ENCODE assay signal across 20 cellular contexts in genomic region chr11:47837292-47837691, GRCh38. TPM values are rescaled to one million over a fixed set of nuclear protein-coding genes. Genes with fewer than 3 reads are reported as not detected.
DNase-seq lines count a peak whose midpoint lies in the region; ATAC-seq, FAIRE-seq and TF ChIP-seq lines count a peak whose summit lies in the region.
"Had no signal": no experiment of that assay in that cellular context is flagged by ENCODE, and none has a peak within 500 bp of the region (broad histone marks: within the 10 kb centered on the region; RNA-seq: fewer than 3 reads in every experiment).

No MANE protein-coding gene starts in this region.

- POLR2A ChIA-PET in K562 (lab: Yijun Ruan, JAX) = no interaction called here

- H3K4me1 Mint-ChIP-seq in activated naive CD4-positive, alpha-beta T cell treated with anti-CD3 and anti-CD28 coated beads for 36 hours (ENCODE audit: low read depth) = peaks cover 5% of the 10 kb centered on the region
- H3K4me1 Mint-ChIP-seq: B cell had no signal

- peaks cover 94% of the 10 kb centered on the region for H3K36me3 ChIP-seq in K562 (ENCODE audit: control insufficient read depth, insufficient read depth, low read length)
- H3K36me3 ChIP-seq in left lung = peaks cover 0 to 99% of the 10 kb centered on the region in 2 donors
- peaks cover 98% of the 10 kb centered on the region for H3K36me3 ChIP-seq in upper lobe of right lung

- H3K9me1 ChIP-seq in K562 (ENCODE audit: control insufficient read depth, insufficient read depth, low read length) = no peaks in the 10 kb centered on the region

- no peak for ATAC-seq in activated naive CD4-positive, alpha-beta T cell treated with anti-CD3 and anti-CD28 coated beads, Interleukin-2, amount 50 U/mL, for 72 hours
- ATAC-seq in K562 (no peak), left lung (peak; percentile 71), upper lobe of right lung (peak; percentile 52), GM21381 (IDR thresholded peaks at IDR 0.05; ENCODE audit: unreplicated experiment) (no peak)
- ATAC-seq: CD8-positive, alpha-beta T cell; GM12878; HCT116 had no signal

- peaks cover 21% of the 10 kb centered on the region; the same call in 2 of the 3 replicates for H3K79me2 ChIP-seq in K562 (ENCODE audit: control insufficient read depth, insufficient read depth, low read length)

- peaks cover 16 to 20% of the 10 kb centered on the region in 2 donors for H3K36me3 Mint-ChIP-seq in activated naive CD4-positive, alpha-beta T cell treated with anti-CD3 and anti-CD28 coated beads, Interleukin-2, amount 50 U/mL, for 72 hours
- peaks cover 38% of the 10 kb centered on the region for H3K36me3 Mint-ChIP-seq in activated naive CD4-positive, alpha-beta T cell treated with anti-CD3 and anti-CD28 coated beads for 36 hours (ENCODE audit: low read depth)

- intact Hi-C loops in activated naive CD4-positive, alpha-beta T cell treated with anti-CD3 and anti-CD28 coated beads for 36 hours (cut with micrococcal nuclease) = no loop called here
- intact Hi-C loops in K562 (cut with micrococcal nuclease) (no loop called here), left lung (cut with DNase I) (loop anchor here in 1 of 2 donors (10.0 kb wide), 1 partner anchor 92 kb away; no protein-coding TSS in a partner anchor), upper lobe of right lung (cut with DNase I) (no loop called here)

- H4K20me1 ChIP-seq in K562 (replicated peaks; ENCODE audit: control insufficient read depth, insufficient read depth, low read length) = no peaks in the 10 kb centered on the region

- in situ Hi-C loops in K562 (cut with MboI) = no loop called here

- WGBS in K562 (ENCODE audit: insufficient coverage, low coverage, missing lambda C conversion rate) = 91% methylated on average over 6 of the region's 6 CpGs

- no peak overlapping the region for H2AFZ ChIP-seq in K562 (ENCODE audit: low read depth, low read length)

- no peak for TF ChIP-seq POLR2A in K562 (conservative IDR thresholded peaks at IDR 0.05)

- CTCF ChIA-PET in activated naive CD4-positive, alpha-beta T cell treated with anti-CD3 and anti-CD28 coated beads for 36 hours (lab: Charles Lee) = interaction anchor here (1.6 kb wide), 1 partner anchor 14 kb away, joined by 5 read pairs; no protein-coding TSS in a partner anchor
- CTCF ChIA-PET in K562 (lab: Yijun Ruan, JAX; ENCODE audit: low intra/inter-chr PET ratio) = no interaction called here

- no TSS peak for BruUV-seq in K562 (replicated peaks; lab: Mats Ljungman, UMichigan)

- no peak overlapping the region for H3K4me3 Mint-ChIP-seq in activated naive CD4-positive, alpha-beta T cell treated with anti-CD3 and anti-CD28 coated beads for 36 hours
- H3K4me3 Mint-ChIP-seq: B cell; CD8-positive, alpha-beta T cell; HFFc6 had no signal

- no peak for TF ChIP-seq RAD21 in K562 (CRISPR knock-in tag; conservative IDR thresholded peaks at IDR 0.05 in 1 of 2, IDR thresholded peaks at IDR 0.05 in 1 of 2)

- no peak overlapping the region for H3K27ac ChIP-seq in K562 (ENCODE audit: extremely low read depth, low read depth, low read length)
- H3K27ac ChIP-seq in left lung = no peak overlapping the region
- no peak overlapping the region for H3K27ac ChIP-seq in upper lobe of right lung
- H3K27ac ChIP-seq: 22Rv1; BLaER1 treated with 17β-estradiol and CSF1 and Interleukin-3, amounts not matched to agents 10 nM and 100 nM had no signal

- H3K27me3 ChIP-seq in K562 (ENCODE audit: control insufficient read depth in 2 of 2, insufficient read depth in 2 of 2, low read length in 2 of 2) (no peaks in the 10 kb centered on the region), left lung (no peaks in the 10 kb centered on the region), upper lobe of right lung (no peaks in the 10 kb centered on the region)
- H3K27me3 ChIP-seq: BLaER1 treated with 17β-estradiol and CSF1 and Interleukin-3, amounts not matched to agents 10 nM and 100 nM had no signal

- H3K9me3 ChIP-seq in K562 (replicated peaks; ENCODE audit: control insufficient read depth, insufficient read depth, low read depth, low read length) (no peaks in the 10 kb centered on the region), left lung (no peaks in the 10 kb centered on the region), upper lobe of right lung (no peaks in the 10 kb centered on the region)

- no peak for DNase-seq in activated naive CD4-positive, alpha-beta T cell treated with anti-CD3 and anti-CD28 coated beads, Interleukin-2, amount 50 U/mL, for 72 hours (ENCODE audit: low spot score in 2 of 2)
- DNase-seq in activated naive CD4-positive, alpha-beta T cell treated with anti-CD3 and anti-CD28 coated beads for 36 hours = no peak
- DNase-seq in K562 (ENCODE audit: extremely low read depth in 1 of 4, low spot score in 3 of 4) = no peak
- DNase-seq in left lung = no peak
- no peak for DNase-seq in upper lobe of right lung
- no peak for DNase-seq in NCI-H446 (lab: John Stamatoyannopoulos, UW)
- DNase-seq in SIG-M5 (lab: John Stamatoyannopoulos, UW) = no peak
- DNase-seq: Calu3; CD8-positive, alpha-beta T cell; DMS79 treated with DMSO at 0.1 percent for 48 hours; GOT3; H7; HFFc6 had no signal

- no peak for TF ChIP-seq EP300 in K562 (IDR thresholded peaks at IDR 0.05; ENCODE audit: low read length)

- FAIRE-seq in K562 (lab: Jason Lieb, UNC) = no peak
- FAIRE-seq: GM12878, GM19239 had no signal

- no peak overlapping the region for H3K4me2 ChIP-seq in K562 (ENCODE audit: insufficient read depth, low read length)
- H3K4me2 ChIP-seq: BLaER1 treated with 17β-estradiol and CSF1 and Interleukin-3, amounts not matched to agents 10 nM and 100 nM had no signal

- H3K4me3 ChIP-seq in K562 (no peak overlapping the region), left lung (no peak overlapping the region), upper lobe of right lung (no peak overlapping the region)
- H3K4me3 ChIP-seq: BLaER1 treated with 17β-estradiol and CSF1 and Interleukin-3, amounts not matched to agents 10 nM and 100 nM; GM12878 had no signal

- no peaks in the 10 kb centered on the region for H3K9me3 Mint-ChIP-seq in activated naive CD4-positive, alpha-beta T cell treated with anti-CD3 and anti-CD28 coated beads, Interleukin-2, amount 50 U/mL, for 72 hours
- H3K9me3 Mint-ChIP-seq in activated naive CD4-positive, alpha-beta T cell treated with anti-CD3 and anti-CD28 coated beads for 36 hours = no peaks in the 10 kb centered on the region
- H3K9me3 Mint-ChIP-seq: CD8-positive, alpha-beta T cell; HFFc6 had no signal

- H3K27me3 Mint-ChIP-seq in activated naive CD4-positive, alpha-beta T cell treated with anti-CD3 and anti-CD28 coated beads for 36 hours (ENCODE audit: low read depth) = no peaks in the 10 kb centered on the region
- H3K27me3 Mint-ChIP-seq: B cell had no signal

- TF ChIP-seq CTCF in K562 (IDR thresholded peaks at IDR 0.05 in 2 of 3, conservative IDR thresholded peaks at IDR 0.05 in 1 of 3; ENCODE audit: insufficient read depth in 2 of 3, low read depth in 1 of 3, low read length in 3 of 3) (no peak), left lung (IDR thresholded peaks at IDR 0.05) (no peak), upper lobe of right lung (IDR thresholded peaks at IDR 0.05) (no peak)

- peak overlapping the region; percentile 58 to 69 for H3K27ac Mint-ChIP-seq in activated naive CD4-positive, alpha-beta T cell treated with anti-CD3 and anti-CD28 coated beads, Interleukin-2, amount 50 U/mL, for 72 hours
- H3K27ac Mint-ChIP-seq in activated naive CD4-positive, alpha-beta T cell treated with anti-CD3 and anti-CD28 coated beads for 36 hours = no peak overlapping the region
- H3K27ac Mint-ChIP-seq: HFFc6 had no signal

- H3K4me1 ChIP-seq in K562 (replicated peaks in 1 of 2; ENCODE audit: control insufficient read depth in 2 of 2, insufficient read depth in 2 of 2, low read length in 2 of 2) (no peaks in the 10 kb centered on the region), left lung (no peaks in the 10 kb centered on the region), upper lobe of right lung (no peaks in the 10 kb centered on the region)

- no peak overlapping the region for H3K9ac ChIP-seq in K562 (ENCODE audit: insufficient read depth in 1 of 2, low read depth in 2 of 2, low read length in 2 of 2)
- H3K9ac ChIP-seq: BLaER1 treated with 17β-estradiol and CSF1 and Interleukin-3, amounts not matched to agents 10 nM and 100 nM had no signal

TF ChIP-seq in K562, 482 proteins besides CTCF, POLR2A, EP300 and RAD21 (continues in another document):
- TF ChIP-seq TAF1 (IDR thresholded peaks at IDR 0.05; ENCODE audit: control insufficient read depth, extremely low read depth, insufficient read depth, low read length, severe bottlenecking) (no peak), MAFK (IDR thresholded peaks at IDR 0.05; ENCODE audit: low read length) (peak; percentile 73), ZBTB8A (IDR thresholded peaks at IDR 0.05; ENCODE audit: partially characterized antibody) (no peak), ZNF507 (tag; conservative IDR thresholded peaks at IDR 0.05) (no peak), MAFG (tag; conservative IDR thresholded peaks at IDR 0.05) (peak; percentile 57), KLF1 (tag; IDR thresholded peaks at IDR 0.05) (no peak), ZFPM2 (CRISPR knock-in tag; IDR thresholded peaks at IDR 0.05) (no peak), POLR2AphosphoS5 (IDR thresholded peaks at IDR 0.05; ENCODE audit: control insufficient read depth, insufficient read depth, low read depth, low read length) (no peak)

RNA-seq across cellular contexts. Expression of gene NUP160, which starts 10.9 kb away (rescaled TPM):
- 10 to 100 TPM; 76.8 to 95.7 TPM for total RNA-seq in activated naive CD4-positive, alpha-beta T cell treated with anti-CD3 and anti-CD28 coated beads, Interleukin-2, amount 50 U/mL, for 72 hours
- 10 to 100 TPM; 64.7 to 64.8 TPM for total RNA-seq in activated naive CD4-positive, alpha-beta T cell treated with anti-CD3 and anti-CD28 coated beads for 36 hours
- total RNA-seq in K562 (2011; cell fraction: chromatin; rRNA removed; ENCODE audit: low replicate concordance) = 208 and 361 TPM in 2 replicates
- 99.7 and 113 TPM in 2 replicates for total RNA-seq in K562 (2011; cell fraction: nucleolus; rRNA removed)
- total RNA-seq in K562 (2011; cell fraction: nucleoplasm; rRNA removed) = 163 and 198 TPM in 2 replicates
- 41.5 and 47.1 TPM in 2 replicates for total RNA-seq in K562 (2014; rRNA removed)
- 77.4 and 89.6 TPM in 2 replicates for total RNA-seq in K562 (2014; rRNA removed; fragmentation: Illumina TruSeq; extraction: Trizol)
- total RNA-seq in K562 (2015; rRNA removed; fragmentation: Illumina TruSeq; extraction: Trizol) = 61.5 and 65.0 TPM in 2 replicates
- 77.8 and 81.0 TPM in 2 replicates for total RNA-seq in K562 (2021)
- 82.7 and 112 TPM in 2 replicates for polyA plus RNA-seq in K562 (2011; rRNA removed)
- polyA plus RNA-seq in K562 (2011; cell fraction: cytosol; rRNA removed) = 41.7 and 61.1 TPM in 2 replicates
- 59.8 and 68.8 TPM in 2 replicates for polyA plus RNA-seq in K562 (2011; cell fraction: nucleus; rRNA removed)
- 39.9 and 56.4 TPM in 2 replicates for polyA plus RNA-seq in K562 (2012)
- 73.7 and 74.2 TPM in 2 replicates for polyA plus RNA-seq in K562 (2014; fragmentation: Illumina TruSeq; extraction: Trizol)
- polyA plus RNA-seq in K562 (2014; fragmentation: Nextera tagmentation; extraction: Ambion mirVana) = 10 to 100 TPM; 44.5 to 60.2 TPM
- 53.0 and 54.3 TPM in 2 replicates for polyA plus RNA-seq in K562 (2014; rRNA removed)
- 238 and 272 TPM in 2 replicates for polyA minus RNA-seq in K562 (2011; rRNA and poly(A)+ RNA removed)
- polyA minus RNA-seq in K562 (2011; cell fraction: cytosol; rRNA and poly(A)+ RNA removed) = 72.9 and 106 TPM in 2 replicates
- 46.6 and 77.9 TPM in 2 replicates for polyA minus RNA-seq in K562 (2011; cell fraction: nucleus; rRNA and poly(A)+ RNA removed)
- 10 to 100 TPM; 31.9 to 41.9 TPM for total RNA-seq in left lung
- 40.4 TPM for total RNA-seq in upper lobe of right lung

Comparison
In these comparisons a context has a peak if more than half of its experiments do, and no peak if none do; other contexts are left out.
1. ATAC-seq: peak in left lung (single experiment) and upper lobe of right lung (single experiment); none in activated naive CD4-positive, alpha-beta T cell treated with anti-CD3 and anti-CD28 coated beads, Interleukin-2, amount 50 U/mL, for 72 hours (0 of 2), K562 (single experiment) and GM21381 (single experiment).